In genomic region chr3:48039487-48040190, GRCh38 we compare ENCODE assay signal across 8 cellular contexts. TPM values are rescaled to one million over a fixed set of nuclear protein-coding genes. Genes with fewer than 3 reads are reported as not detected.
A peak's percentile ranks its signal among the peaks of the same experiment; 100 is the strongest.
DNase-seq lines count a peak whose midpoint lies in the region; ATAC-seq, FAIRE-seq and TF ChIP-seq lines count a peak whose summit lies in the region.

No MANE protein-coding gene starts in this region.

- H3K9me3 Mint-ChIP-seq in activated naive CD4-positive, alpha-beta T cell treated with anti-CD3 and anti-CD28 coated beads, Interleukin-2, amount 50 U/mL, for 72 hours = no peaks in the 10 kb centered on the region
- no peaks in the 10 kb centered on the region for H3K9me3 Mint-ChIP-seq in activated CD4-positive, alpha-beta T cell treated with anti-CD3 and anti-CD28 coated beads, Interleukin-2, amount 10 ng/mL, durations not matched to agents 24 days and 14 days

- no peak for TF ChIP-seq EP300 in A549 (IDR thresholded peaks at IDR 0.05)
- no peak for TF ChIP-seq EP300 in Ishikawa (IDR thresholded peaks at IDR 0.05; ENCODE audit: borderline replicate concordance)

- TF ChIP-seq RAD21 in A549 (conservative IDR thresholded peaks at IDR 0.05 in 1 of 2, IDR thresholded peaks at IDR 0.05 in 1 of 2) (no peak), Ishikawa (IDR thresholded peaks at IDR 0.05; ENCODE audit: low read depth) (no peak)

- H3K9me3 ChIP-seq in A549 (no peaks in the 10 kb centered on the region), mesodermal cell (ENCODE audit: control insufficient read depth, low read length) (no peaks in the 10 kb centered on the region)

- H3K4me1 ChIP-seq in A549 (peaks cover 27% of the 10 kb centered on the region), mesodermal cell (ENCODE audit: control insufficient read depth, insufficient read depth, low read length, poor library complexity, severe bottlenecking) (peaks cover 23% of the 10 kb centered on the region)

- no peak for TF ChIP-seq POLR2A in A549 (IDR thresholded peaks at IDR 0.05; ENCODE audit: low read length)

- H3K27ac Mint-ChIP-seq in activated naive CD4-positive, alpha-beta T cell treated with anti-CD3 and anti-CD28 coated beads, Interleukin-2, amount 50 U/mL, for 72 hours = peak overlapping the region in 1 of 2 donors; percentile 7
- no peak overlapping the region for H3K27ac Mint-ChIP-seq in activated CD4-positive, alpha-beta T cell treated with anti-CD3 and anti-CD28 coated beads, Interleukin-2, amount 10 ng/mL, durations not matched to agents 24 days and 14 days

- H3K27ac ChIP-seq in A549 (peak overlapping the region; percentile 10 to 76; a peak in 5 of 6 replicates), mesodermal cell (ENCODE audit: low read depth, low read length, severe bottlenecking) (peak overlapping the region; percentile 98)

- H3K4me2 ChIP-seq in A549 = peak overlapping the region; percentile 59

- CTCF ChIA-PET in A549 (lab: Yijun Ruan, JAX) = interaction anchor here (1.0 kb wide), 1 partner anchor 112 kb away, joined by 4 read pairs; no protein-coding TSS in a partner anchor

- H3K36me3 Mint-ChIP-seq in activated naive CD4-positive, alpha-beta T cell treated with anti-CD3 and anti-CD28 coated beads, Interleukin-2, amount 50 U/mL, for 72 hours = no peaks in the 10 kb centered on the region
- H3K36me3 Mint-ChIP-seq in activated CD4-positive, alpha-beta T cell treated with anti-CD3 and anti-CD28 coated beads, Interleukin-2, amount 10 ng/mL, durations not matched to agents 24 days and 14 days (ENCODE audit: low read depth) = no peaks in the 10 kb centered on the region

- H3K36me3 ChIP-seq in mesodermal cell (ENCODE audit: control insufficient read depth, insufficient read depth, low read length) = peaks cover 16% of the 10 kb centered on the region

- peaks cover 20% of the 10 kb centered on the region for H3K4me1 Mint-ChIP-seq in activated CD4-positive, alpha-beta T cell treated with anti-CD3 and anti-CD28 coated beads, Interleukin-2, amount 10 ng/mL, durations not matched to agents 24 days and 14 days

- no peaks in the 10 kb centered on the region for H3K27me3 Mint-ChIP-seq in activated CD4-positive, alpha-beta T cell treated with anti-CD3 and anti-CD28 coated beads, Interleukin-2, amount 10 ng/mL, durations not matched to agents 24 days and 14 days

- H3K4me3 Mint-ChIP-seq in activated CD4-positive, alpha-beta T cell treated with anti-CD3 and anti-CD28 coated beads, Interleukin-2, amount 10 ng/mL, durations not matched to agents 24 days and 14 days = no peak overlapping the region

- no peak for TF ChIP-seq CTCF in A549 (IDR thresholded peaks at IDR 0.05)

- no peak for FAIRE-seq in A549 (lab: Jason Lieb, UNC)

- intact Hi-C loops in activated CD4-positive, alpha-beta T cell treated with anti-CD3 and anti-CD28 coated beads, Interleukin-2, amount 10 ng/mL, durations not matched to agents 24 days and 14 days (cut with micrococcal nuclease) = no loop called here

- ATAC-seq in A549 = peak; percentile 62 to 84; a peak in 5 of 6 replicates
- no peak for ATAC-seq in activated naive CD4-positive, alpha-beta T cell treated with anti-CD3 and anti-CD28 coated beads, Interleukin-2, amount 50 U/mL, for 72 hours

- no peak overlapping the region for H3K4me3 ChIP-seq in A549
- H3K4me3 ChIP-seq in mesodermal cell (ENCODE audit: extremely low read depth, insufficient read depth, low read length, poor library complexity, severe bottlenecking) = no peak overlapping the region

- DNase-seq in A549 (ENCODE audit: low read depth in 1 of 2, low spot score in 1 of 2) (peak; percentile 9 to 48), dermis blood vessel endothelial cell (peak; percentile 77), islet precursor cell (no peak)
- DNase-seq in activated naive CD4-positive, alpha-beta T cell treated with anti-CD3 and anti-CD28 coated beads, Interleukin-2, amount 50 U/mL, for 72 hours (ENCODE audit: low spot score in 2 of 2) = no peak
- no peak for DNase-seq in activated T-cell treated with anti-CD3 and anti-CD28 coated beads, Interleukin-2, amount 50 U/mL, for 48 hours
- no peak for DNase-seq in activated CD4-positive, alpha-beta T cell treated with anti-CD3 and anti-CD28 coated beads, Interleukin-2, amount 10 ng/mL, durations not matched to agents 24 days and 14 days

- 5% methylated on average over 1 of the region's 1 CpG for WGBS in A549 (ENCODE audit: missing lambda C conversion rate)
- no CpG with 5 or more reads among the region's 1 CpG for WGBS in mesodermal cell (ENCODE audit: insufficient coverage in 2 of 2), 2 experiments

- POLR2A ChIA-PET in A549 (lab: Yijun Ruan, JAX) = interaction anchor here (1.2 kb wide), 1 partner anchor 49 kb away, joined by 4 read pairs; no protein-coding TSS in a partner anchor

TF ChIP-seq in A549, 52 proteins besides CTCF, POLR2A, EP300 and RAD21:
- TF ChIP-seq TFCP2L1 (CRISPR knock-in tag; IDR thresholded peaks at IDR 0.05) (no peak), FOSL2 (IDR thresholded peaks at IDR 0.05) (no peak), FOSL2 (CRISPR knock-in tag; IDR thresholded peaks at IDR 0.05) (0 out of 2 replicates have a peak, but pooled peaks have one; percentile 11), RFX5 (IDR thresholded peaks at IDR 0.05) (no peak)

TF ChIP-seq in Ishikawa, 13 proteins besides CTCF, POLR2A, EP300 and RAD21:
- TF ChIP-seq REST (IDR thresholded peaks at IDR 0.05; ENCODE audit: low read depth) (no peak), TEAD4 (IDR thresholded peaks at IDR 0.05) (peak; percentile 29; the same call in 1 of the 2 replicates), NFIC (IDR thresholded peaks at IDR 0.05) (no peak), TCF12 (IDR thresholded peaks at IDR 0.05; ENCODE audit: low read depth) (no peak), CEBPB (IDR thresholded peaks at IDR 0.05) (no peak), MAX (IDR thresholded peaks at IDR 0.05) (no peak)

RNA-seq across cellular contexts. Expression of gene MAP4, which starts 23.4 kb away (rescaled TPM):
- polyA plus RNA-seq in A549 (2011; rRNA removed) (90.1 and 98.5 TPM in 2 replicates), A549 (2017; fragmentation: RNase III; extraction: RNeasy Plus Mini Kit Qiagen cat#74134 plus additional on column Dnase treatment) (77.7 to 84.4 TPM (median 80.6 TPM) in 3 replicates)
- 59.8 and 72.2 TPM in 2 replicates for polyA plus RNA-seq in A549 (2012; cell fraction: cytosol; rRNA removed)
- polyA plus RNA-seq in A549 (2012; cell fraction: nucleus; rRNA removed) = 165 and 169 TPM in 2 replicates
- 71.2 and 82.7 TPM in 2 replicates for polyA minus RNA-seq in A549 (2011; rRNA and poly(A)+ RNA removed)
- 63.8 and 121 TPM in 2 replicates for total RNA-seq in dermis blood vessel endothelial cell
- 183 TPM for polyA plus RNA-seq in mesodermal cell (2013, experiment 1 of 2)
- polyA plus RNA-seq in mesodermal cell (2013, experiment 2 of 2) = 168 TPM
- 100 to 1,000 TPM in 1 of 2 donors, 10 to 100 TPM in 1; 70.1 to 118 TPM for total RNA-seq in activated naive CD4-positive, alpha-beta T cell treated with anti-CD3 and anti-CD28 coated beads, Interleukin-2, amount 50 U/mL, for 72 hours
- total RNA-seq in activated CD4-positive, alpha-beta T cell treated with anti-CD3 and anti-CD28 coated beads, Interleukin-2, amount 10 ng/mL, durations not matched to agents 24 days and 14 days = 130 and 138 TPM in 2 replicates

Comparison
In these comparisons a context has a peak if more than half of its experiments do, and no peak if none do; other contexts are left out.
1. ATAC-seq: peak in A549 (2 of 2); none in activated naive CD4-positive, alpha-beta T cell treated with anti-CD3 and anti-CD28 coated beads, Interleukin-2, amount 50 U/mL, for 72 hours (0 of 2).
2. DNase-seq: peak in A549 (2 of 2) and dermis blood vessel endothelial cell (single experiment); none in activated naive CD4-positive, alpha-beta T cell treated with anti-CD3 and anti-CD28 coated beads, Interleukin-2, amount 50 U/mL, for 72 hours (0 of 2), islet precursor cell (single experiment), activated T-cell treated with anti-CD3 and anti-CD28 coated beads, Interleukin-2, amount 50 U/mL, for 48 hours (0 of 2) and activated CD4-positive, alpha-beta T cell treated with anti-CD3 and anti-CD28 coated beads, Interleukin-2, amount 10 ng/mL, durations not matched to agents 24 days and 14 days (single experiment).